13 cellular contexts compared by ENCODE assay signal in the genomic region with DNA sequence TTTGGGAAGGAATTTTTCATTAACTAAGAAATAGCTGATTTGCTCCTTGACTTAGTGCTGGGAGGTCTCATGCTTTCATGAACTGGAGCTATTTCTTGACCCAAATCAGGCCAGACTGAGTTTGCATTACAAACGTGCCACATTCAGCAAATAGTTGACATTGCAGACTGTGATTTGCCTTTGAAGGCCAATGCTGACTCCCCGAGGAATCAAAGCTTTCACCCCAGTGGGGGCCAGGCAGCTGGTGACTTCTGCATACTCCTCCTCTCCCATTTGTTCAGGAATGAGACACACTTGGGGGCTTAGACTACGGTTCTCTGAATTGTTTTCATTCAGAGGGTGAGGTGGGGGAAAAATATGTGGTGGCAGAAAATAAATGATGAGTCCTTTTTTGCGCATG.
"Had no signal": no experiment of that assay in that cellular context is flagged by ENCODE, and none has a peak within 500 bp of the region (broad histone marks: within the 10 kb centered on the region; RNA-seq: fewer than 3 reads in every experiment).

No MANE protein-coding gene starts in this region.

- H3K9me3 ChIP-seq: esophagus muscularis mucosa, tibial nerve had no signal

- H3K4me1 ChIP-seq: esophagus muscularis mucosa, tibial nerve had no signal

- H3K4me3 Mint-ChIP-seq: activated B cell treated with CpG ODN at 0.5 μM for 24 hours; activated naive CD8-positive, alpha-beta T cell; T-helper 1 cell treated with Interleukin-12 subunit alpha and Interleukin-12 subunit beta and Interleukin-4 antibody, amounts not matched to agents 30 μg/mL and 1 μg/mL, for 36 hours had no signal

- H3K4me3 ChIP-seq: dorsolateral prefrontal cortex, esophagus muscularis mucosa, smooth muscle cell, tibial nerve had no signal

- H3K27me3 Mint-ChIP-seq: activated B cell treated with CpG ODN at 0.5 μM for 24 hours had no signal

- ATAC-seq: right cardiac atrium, SK-N-SH treated with all-trans-retinoic acid at 6 μM for 48 hours had no signal

- H3K9me3 Mint-ChIP-seq: activated B cell treated with CpG ODN at 0.5 μM for 24 hours; stimulated activated effector memory CD8-positive, alpha-beta T cell treated with anti-CD3 and anti-CD28 coated beads, Interleukin-12 subunit alpha, Interleukin-12 subunit beta, amount 100 ng/mL, for 72 hours had no signal

- H3K36me3 Mint-ChIP-seq: activated naive CD8-positive, alpha-beta T cell; stimulated activated effector memory CD8-positive, alpha-beta T cell treated with anti-CD3 and anti-CD28 coated beads, Interleukin-12 subunit alpha, Interleukin-12 subunit beta, amount 100 ng/mL, for 72 hours had no signal

- DNase-seq: activated B cell treated with CpG ODN at 0.5 μM for 24 hours; activated effector memory CD4-positive, alpha-beta T cell treated with Interleukin-2 at 50 U/mL for 16 hours; dorsolateral prefrontal cortex; nucleus accumbens; right cardiac atrium had no signal

- H3K36me3 ChIP-seq: esophagus muscularis mucosa, tibial nerve had no signal

- H3K27ac Mint-ChIP-seq: activated B cell treated with CpG ODN at 0.5 μM for 24 hours; activated naive CD8-positive, alpha-beta T cell; progenitor cell of endocrine pancreas; stimulated activated effector memory CD8-positive, alpha-beta T cell treated with anti-CD3 and anti-CD28 coated beads, Interleukin-12 subunit alpha, Interleukin-12 subunit beta, amount 100 ng/mL, for 72 hours; T-helper 1 cell treated with Interleukin-12 subunit alpha and Interleukin-12 subunit beta and Interleukin-4 antibody, amounts not matched to agents 30 μg/mL and 1 μg/mL, for 36 hours had no signal
